ENCODE assay signal across 15 cellular contexts in the genomic region with DNA sequence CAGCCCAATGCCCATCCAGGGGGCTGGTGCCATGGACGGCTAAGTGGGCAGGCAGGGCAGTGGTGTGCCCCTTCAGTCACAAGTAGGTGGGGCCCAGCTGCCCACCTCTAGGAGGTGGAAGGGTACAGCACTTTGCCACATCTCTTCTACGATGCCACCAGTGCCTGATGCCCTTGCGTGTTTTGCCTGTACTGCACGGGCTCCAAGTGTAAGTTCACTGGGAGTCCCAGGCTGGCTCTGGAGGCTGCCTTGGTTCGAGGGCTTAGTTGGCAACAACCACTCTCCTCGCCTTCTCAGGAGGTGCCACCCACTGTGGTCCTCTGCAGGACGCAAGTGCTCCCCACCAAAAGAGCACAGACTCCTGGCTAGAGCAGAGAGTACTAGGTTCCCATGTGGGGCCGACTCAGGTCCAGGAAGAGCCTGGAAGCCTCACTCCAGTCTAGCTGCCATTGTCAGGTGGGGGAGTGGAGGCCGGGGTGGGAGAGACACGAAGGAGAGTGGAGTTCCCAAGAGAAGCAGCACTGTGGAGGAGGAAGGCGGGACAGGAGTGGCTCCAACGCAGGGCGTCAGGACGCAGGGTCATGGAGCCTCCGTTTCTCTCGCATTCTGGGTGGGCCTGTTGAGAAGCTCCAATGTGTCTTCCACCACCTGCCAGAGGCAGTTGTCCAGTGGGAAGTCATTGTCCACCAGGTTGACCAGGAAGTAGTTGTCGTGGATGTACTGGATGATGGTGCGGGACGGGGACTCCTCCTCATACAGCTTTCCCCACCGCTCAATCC. TPM values are rescaled to one million over a fixed set of nuclear protein-coding genes. Genes with fewer than 3 reads are reported as not detected.
DNase-seq lines count a peak whose midpoint lies in the region; ATAC-seq and TF ChIP-seq lines count a peak whose summit lies in the region.
"Had no signal": no experiment of that assay in that cellular context is flagged by ENCODE, and none has a peak within 500 bp of the region (broad histone marks: within the 10 kb centered on the region; RNA-seq: fewer than 3 reads in every experiment).

No MANE protein-coding gene starts in this region.

- no peak for DNase-seq in activated naive CD8-positive, alpha-beta T cell treated with anti-CD3 and anti-CD28 coated beads for 36 hours
- DNase-seq in activated naive CD8-positive, alpha-beta T cell treated with anti-CD3 and anti-CD28 coated beads, Interleukin-2, amount 50 U/mL, for 24 hours = no peak
- DNase-seq in posterior vena cava (ENCODE audit: low spot score) = peak; percentile 47
- DNase-seq in vagina (ENCODE audit: extremely low spot score in 2 of 2) = no peak
- DNase-seq in activated CD4-positive, alpha-beta T cell treated with anti-CD3 and anti-CD28 coated beads, Interleukin-2, amount 50 U/mL, for 1 hour = no peak
- DNase-seq: NCI-H1092; stimulated activated CD4-positive, alpha-beta T cell treated with anti-CD3 and anti-CD28 coated beads, Interleukin-12 subunit alpha, Interleukin-12 subunit beta, amount 100 ng/mL, for 4 hours; stimulated activated naive CD4-positive, alpha-beta T cell had no signal

- peaks cover 4% of the 10 kb centered on the region for H3K36me3 Mint-ChIP-seq in activated naive CD8-positive, alpha-beta T cell treated with anti-CD3 and anti-CD28 coated beads for 36 hours
- peaks cover 4% of the 10 kb centered on the region for H3K36me3 Mint-ChIP-seq in activated naive CD8-positive, alpha-beta T cell treated with anti-CD3 and anti-CD28 coated beads, Interleukin-2, amount 50 U/mL, for 24 hours (ENCODE audit: low read depth)

- H3K27ac ChIP-seq in gastroesophageal sphincter (peak overlapping the region; percentile 64 to 95 (median 90)), vagina (peak overlapping the region; percentile 99)

- no peak for TF ChIP-seq EP300 in gastroesophageal sphincter (IDR thresholded peaks at IDR 0.05)

- TF ChIP-seq CTCF in gastroesophageal sphincter (IDR thresholded peaks at IDR 0.05) = no peak
- no peak for TF ChIP-seq CTCF in vagina (IDR thresholded peaks at IDR 0.05)

- peak overlapping the region; percentile 64 for H3K27ac Mint-ChIP-seq in activated naive CD8-positive, alpha-beta T cell treated with anti-CD3 and anti-CD28 coated beads for 36 hours
- no peak overlapping the region for H3K27ac Mint-ChIP-seq in activated naive CD8-positive, alpha-beta T cell treated with anti-CD3 and anti-CD28 coated beads, Interleukin-2, amount 50 U/mL, for 24 hours
- H3K27ac Mint-ChIP-seq: activated T-helper 17 cell treated with anti-CD3 and anti-CD28 coated beads, Interleukin-2, amount 50 U/mL, for 72 hours had no signal

- intact Hi-C loops in posterior vena cava (cut with DNase I) (no loop called here), vagina (cut with DNase I) (no loop called here)

- H3K27me3 Mint-ChIP-seq in activated naive CD8-positive, alpha-beta T cell treated with anti-CD3 and anti-CD28 coated beads for 36 hours = no peaks in the 10 kb centered on the region
- no peaks in the 10 kb centered on the region for H3K27me3 Mint-ChIP-seq in activated naive CD8-positive, alpha-beta T cell treated with anti-CD3 and anti-CD28 coated beads, Interleukin-2, amount 50 U/mL, for 24 hours
- H3K27me3 Mint-ChIP-seq: activated T-helper 17 cell treated with anti-CD3 and anti-CD28 coated beads, Interleukin-2, amount 50 U/mL, for 72 hours had no signal

- H3K9me3 ChIP-seq in gastroesophageal sphincter (no peaks in the 10 kb centered on the region), vagina (no peaks in the 10 kb centered on the region)
- H3K9me3 ChIP-seq: HAP-1 had no signal

- H3K4me1 Mint-ChIP-seq in activated naive CD8-positive, alpha-beta T cell treated with anti-CD3 and anti-CD28 coated beads for 36 hours = peaks cover 2% of the 10 kb centered on the region
- H3K4me1 Mint-ChIP-seq in activated naive CD8-positive, alpha-beta T cell treated with anti-CD3 and anti-CD28 coated beads, Interleukin-2, amount 50 U/mL, for 24 hours = peaks cover 2% of the 10 kb centered on the region
- H3K4me1 Mint-ChIP-seq: activated T-helper 17 cell treated with anti-CD3 and anti-CD28 coated beads, Interleukin-2, amount 50 U/mL, for 72 hours had no signal

- TF ChIP-seq POLR2A in gastroesophageal sphincter (IDR thresholded peaks at IDR 0.05) (no peak), vagina (IDR thresholded peaks at IDR 0.05) (no peak)

- H3K9me3 Mint-ChIP-seq in activated naive CD8-positive, alpha-beta T cell treated with anti-CD3 and anti-CD28 coated beads for 36 hours = no peaks in the 10 kb centered on the region
- no peaks in the 10 kb centered on the region for H3K9me3 Mint-ChIP-seq in activated naive CD8-positive, alpha-beta T cell treated with anti-CD3 and anti-CD28 coated beads, Interleukin-2, amount 50 U/mL, for 24 hours
- H3K9me3 Mint-ChIP-seq: activated T-helper 17 cell treated with anti-CD3 and anti-CD28 coated beads, Interleukin-2, amount 50 U/mL, for 72 hours had no signal

- ATAC-seq in activated naive CD8-positive, alpha-beta T cell treated with anti-CD3 and anti-CD28 coated beads, Interleukin-2, amount 50 U/mL, for 24 hours = no peak
- ATAC-seq in gastroesophageal sphincter (no peak), HG03342 (IDR thresholded peaks at IDR 0.05; ENCODE audit: unreplicated experiment) (no peak), GM21381 (IDR thresholded peaks at IDR 0.05; ENCODE audit: unreplicated experiment) (no peak)

- H3K4me3 Mint-ChIP-seq in activated naive CD8-positive, alpha-beta T cell treated with anti-CD3 and anti-CD28 coated beads for 36 hours = no peak overlapping the region
- H3K4me3 Mint-ChIP-seq in activated naive CD8-positive, alpha-beta T cell treated with anti-CD3 and anti-CD28 coated beads, Interleukin-2, amount 50 U/mL, for 24 hours = no peak overlapping the region
- H3K4me3 Mint-ChIP-seq: activated T-helper 17 cell treated with anti-CD3 and anti-CD28 coated beads, Interleukin-2, amount 50 U/mL, for 72 hours had no signal

- H3K4me3 ChIP-seq in gastroesophageal sphincter = no peak overlapping the region
- H3K4me3 ChIP-seq in vagina = peak overlapping the region in 1 of 2 donors; percentile 7
- H3K4me3 ChIP-seq: HAP-1 had no signal

- H3K27me3 ChIP-seq in gastroesophageal sphincter (no peaks in the 10 kb centered on the region), vagina (no peaks in the 10 kb centered on the region)

- H3K36me3 ChIP-seq in gastroesophageal sphincter = peaks cover 0 to 51% of the 10 kb centered on the region in 2 donors
- peaks cover 0 to 28% of the 10 kb centered on the region in 2 donors for H3K36me3 ChIP-seq in vagina

- 0 to 51% methylated on average over 2 to 12 of the region's 20 CpGs for WGBS in gastroesophageal sphincter (ENCODE audit: low coverage in 1 of 2), 2 donors

- H3K4me1 ChIP-seq in gastroesophageal sphincter = peaks cover 0 to 74% (median 58%) of the 10 kb centered on the region in 3 donors
- peaks cover 69% of the 10 kb centered on the region for H3K4me1 ChIP-seq in vagina

RNA-seq across cellular contexts. Expression of a gene that starts 15.5 kb away (rescaled TPM):
- 10 to 100 TPM; 11.0 to 12.2 TPM for total RNA-seq in activated naive CD8-positive, alpha-beta T cell treated with anti-CD3 and anti-CD28 coated beads for 36 hours
- total RNA-seq in gastroesophageal sphincter (10 to 100 TPM; 18.6 to 46.7 (median 27.9) TPM), posterior vena cava (10 to 100 TPM; 31.0 to 31.7 TPM), vagina (47.9 TPM)

RNA-seq across cellular contexts. Expression of a gene that starts 15.7 kb away (rescaled TPM):
- 10 to 100 TPM in 1 of 2 experiments, 1 to 10 TPM in 1; 9.6 to 13.3 TPM for total RNA-seq in activated naive CD8-positive, alpha-beta T cell treated with anti-CD3 and anti-CD28 coated beads for 36 hours
- total RNA-seq in gastroesophageal sphincter (10 to 100 TPM; 12.8 to 23.8 (median 18.3) TPM), posterior vena cava (10 to 100 TPM; 16.8 to 16.9 TPM), vagina (19.2 TPM)

RNA-seq across cellular contexts. Expression of a gene that starts 28.3 kb away (rescaled TPM):
- not detected for total RNA-seq in activated naive CD8-positive, alpha-beta T cell treated with anti-CD3 and anti-CD28 coated beads for 36 hours
- total RNA-seq in gastroesophageal sphincter (1 to 10 TPM in 2 of 4 donors, under 1 TPM in 2; 0.35 to 1.4 (median 0.75) TPM), posterior vena cava (1 to 10 TPM; 2.1 to 2.3 TPM), vagina (not detected)
- total RNA-seq: activated T-helper 17 cell treated with anti-CD3 and anti-CD28 coated beads, Interleukin-2, amount 50 U/mL, for 72 hours; epithelial cell of proximal tubule had no signal

RNA-seq across cellular contexts. Expression of a gene that starts 54.4 kb away (rescaled TPM):
- total RNA-seq in activated naive CD8-positive, alpha-beta T cell treated with anti-CD3 and anti-CD28 coated beads for 36 hours = 10 to 100 TPM; 10.2 to 11.0 TPM
- 10 to 100 TPM; 32.2 to 56.4 (median 40.5) TPM for total RNA-seq in gastroesophageal sphincter
- total RNA-seq in posterior vena cava = 10 to 100 TPM; 35.1 to 39.1 TPM
- 49.4 TPM for total RNA-seq in vagina

RNA-seq across cellular contexts. Expression of a gene that starts 57.3 kb away (rescaled TPM):
- not detected for total RNA-seq in activated naive CD8-positive, alpha-beta T cell treated with anti-CD3 and anti-CD28 coated beads for 36 hours
- total RNA-seq in gastroesophageal sphincter (under 1 TPM in 1 of 4 donors, not detected in 3; 0.93 TPM), posterior vena cava (1 to 10 TPM in 1 of 2 donors, not detected in 1; 3.8 TPM), vagina (not detected)
- total RNA-seq: activated T-helper 17 cell treated with anti-CD3 and anti-CD28 coated beads, Interleukin-2, amount 50 U/mL, for 72 hours; epithelial cell of proximal tubule; OCI-LY7 had no signal
